Comparison of ENCODE assay signal across 11 cellular contexts in genomic region chr12:52186135-52186840, GRCh38. TPM values are rescaled to one million over a fixed set of nuclear protein-coding genes. Genes with fewer than 3 reads are reported as not detected.
DNase-seq lines count a peak whose midpoint lies in the region; ATAC-seq and TF ChIP-seq lines count a peak whose summit lies in the region.
"Had no signal": no experiment of that assay in that cellular context is flagged by ENCODE, and none has a peak within 500 bp of the region (broad histone marks: within the 10 kb centered on the region; RNA-seq: fewer than 3 reads in every experiment).

No MANE protein-coding gene starts in this region.

- no peaks in the 10 kb centered on the region for H3K36me3 Mint-ChIP-seq in brain
- H3K36me3 Mint-ChIP-seq in activated naive CD4-positive, alpha-beta T cell treated with anti-CD3 and anti-CD28 coated beads for 36 hours (ENCODE audit: low read depth) = no peaks in the 10 kb centered on the region

- no peaks in the 10 kb centered on the region for H3K36me3 ChIP-seq in left lung

- CTCF ChIA-PET in activated naive CD4-positive, alpha-beta T cell treated with anti-CD3 and anti-CD28 coated beads for 36 hours (lab: Charles Lee) = no interaction called here

- H3K27me3 ChIP-seq in left lung = no peaks in the 10 kb centered on the region

- peak overlapping the region in 3 of 5 experiments; percentile 14 to 79 (median 77) for H3K27ac Mint-ChIP-seq in brain
- H3K27ac Mint-ChIP-seq in activated naive CD4-positive, alpha-beta T cell treated with anti-CD3 and anti-CD28 coated beads for 36 hours = no peak overlapping the region

- no peaks in the 10 kb centered on the region for H3K9me3 ChIP-seq in left lung
- H3K9me3 ChIP-seq: psoas muscle had no signal

- H3K4me1 ChIP-seq in left lung = peaks cover 16 to 68% of the 10 kb centered on the region in 2 donors

- H3K4me3 ChIP-seq in left lung = no peak overlapping the region
- H3K4me3 ChIP-seq: psoas muscle had no signal

- H3K27ac ChIP-seq in left lung = peak overlapping the region; percentile 7 to 63
- H3K27ac ChIP-seq: psoas muscle had no signal

- DNase-seq in AG08396 (ENCODE audit: low spot score) (peak; percentile 72), LHCN-M2 (ENCODE audit: low read depth) (peak; percentile 80), left lung (no peak), NCI-H1092 treated with DMSO at 0.1 percent for 48 hours (lab: John Stamatoyannopoulos, UW) (no peak), NCI-H774 (lab: John Stamatoyannopoulos, UW) (no peak)
- no peak for DNase-seq in activated naive CD4-positive, alpha-beta T cell treated with anti-CD3 and anti-CD28 coated beads for 36 hours
- DNase-seq: NCI-H82, psoas muscle had no signal

- peaks cover 7% of the 10 kb centered on the region for H3K27me3 Mint-ChIP-seq in brain
- no peaks in the 10 kb centered on the region for H3K27me3 Mint-ChIP-seq in activated naive CD4-positive, alpha-beta T cell treated with anti-CD3 and anti-CD28 coated beads for 36 hours (ENCODE audit: low read depth)

- peaks cover 41% of the 10 kb centered on the region for H3K4me1 Mint-ChIP-seq in brain
- no peaks in the 10 kb centered on the region for H3K4me1 Mint-ChIP-seq in activated naive CD4-positive, alpha-beta T cell treated with anti-CD3 and anti-CD28 coated beads for 36 hours (ENCODE audit: low read depth)

- peaks cover 0 to 2% (median 0%) of the 10 kb centered on the region in 5 experiments for H3K9me3 Mint-ChIP-seq in brain
- H3K9me3 Mint-ChIP-seq in activated naive CD4-positive, alpha-beta T cell treated with anti-CD3 and anti-CD28 coated beads for 36 hours = no peaks in the 10 kb centered on the region

- H3K4me3 Mint-ChIP-seq in brain = peak overlapping the region in 1 of 5 experiments; percentile 26
- H3K4me3 Mint-ChIP-seq in activated naive CD4-positive, alpha-beta T cell treated with anti-CD3 and anti-CD28 coated beads for 36 hours = no peak overlapping the region

- peak; percentile 57 for ATAC-seq in left lung
- ATAC-seq in GM18511 (IDR thresholded peaks at IDR 0.05; ENCODE audit: unreplicated experiment) = no peak
- ATAC-seq: psoas muscle had no signal

- TF ChIP-seq CTCF in brain (conservative IDR thresholded peaks at IDR 0.05) (no peak), left lung (IDR thresholded peaks at IDR 0.05) (no peak)

- intact Hi-C loops in left lung (cut with DNase I) = no loop called here
- intact Hi-C loops in activated naive CD4-positive, alpha-beta T cell treated with anti-CD3 and anti-CD28 coated beads for 36 hours (cut with micrococcal nuclease) = no loop called here

RNA-seq across cellular contexts. Expression of gene KRT80, which starts 5.5 kb away (rescaled TPM):
- total RNA-seq in LHCN-M2 (2014; rRNA removed) = 4.2 and 6.7 TPM in 2 replicates
- polyA plus RNA-seq in LHCN-M2 (2012) = 18.8 TPM
- polyA plus RNA-seq in brain (ENCODE audit: insufficient read depth, low read depth, low replicate concordance) = 2.0 TPM
- 10 to 100 TPM; 27.6 to 30.1 TPM for total RNA-seq in left lung
- not detected for total RNA-seq in activated naive CD4-positive, alpha-beta T cell treated with anti-CD3 and anti-CD28 coated beads for 36 hours
- total RNA-seq: subcutaneous adipose tissue had no signal

RNA-seq across cellular contexts. Expression of gene KRT7, which starts 46.8 kb away (rescaled TPM):
- total RNA-seq in LHCN-M2 (2014; rRNA removed) (0.40 and 2.2 TPM in 2 replicates), left lung (1,000 to 10,000 TPM; 1,945 to 1,968 TPM)
- polyA plus RNA-seq in LHCN-M2 (2012) = 11.4 TPM
- 2.1 TPM for polyA plus RNA-seq in brain (ENCODE audit: insufficient read depth, low read depth, low replicate concordance)
- 1 to 10 TPM; 1.9 to 3.4 TPM for total RNA-seq in activated naive CD4-positive, alpha-beta T cell treated with anti-CD3 and anti-CD28 coated beads for 36 hours

Comparison
In these comparisons a context has a peak if more than half of its experiments do, and no peak if none do; other contexts are left out.
1. DNase-seq: peak in AG08396 (single experiment) and LHCN-M2 (single experiment); none in left lung (0 of 2), activated naive CD4-positive, alpha-beta T cell treated with anti-CD3 and anti-CD28 coated beads for 36 hours (single experiment), NCI-H1092 treated with DMSO at 0.1 percent for 48 hours (single experiment) and NCI-H774 (single experiment).
2. RNA of gene KRT7, which starts 46.8 kb away (total RNA-seq): 1,945 to 1,968 TPM in left lung; 1.9 to 3.4 TPM in activated naive CD4-positive, alpha-beta T cell treated with anti-CD3 and anti-CD28 coated beads for 36 hours and 0.40 to 2.2 TPM in LHCN-M2; every median in the first group is over 100 times any median in the second.